ENCODE assay signal across 17 cellular contexts in the genomic region with DNA sequence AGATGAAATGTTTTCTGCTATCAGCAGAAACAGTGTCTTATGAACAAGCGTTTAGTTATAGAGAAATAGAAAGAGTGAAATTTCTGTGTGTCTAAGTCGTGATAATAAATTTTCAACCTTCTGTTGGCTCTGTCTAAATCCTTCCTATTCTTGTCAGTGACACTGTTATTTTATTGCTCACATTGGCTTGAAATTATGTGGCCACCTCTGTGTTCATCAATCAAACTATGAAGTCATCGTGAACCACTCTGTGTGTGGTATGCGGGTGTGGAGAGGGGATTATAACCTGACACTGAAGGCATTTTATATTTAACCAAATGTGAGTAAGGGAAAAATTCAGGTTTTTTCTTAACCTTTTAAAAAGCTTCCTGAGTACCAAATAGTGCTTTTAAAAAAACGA. TPM values are rescaled to one million over a fixed set of nuclear protein-coding genes. Genes with fewer than 3 reads are reported as not detected.
"Had no signal": no experiment of that assay in that cellular context is flagged by ENCODE, and none has a peak within 500 bp of the region (broad histone marks: within the 10 kb centered on the region; RNA-seq: fewer than 3 reads in every experiment).

No MANE protein-coding gene starts in this region.

- H3K27me3 ChIP-seq: heart left ventricle, sigmoid colon had no signal

- H3K4me3 Mint-ChIP-seq: activated CD4-positive, alpha-beta memory T cell treated with anti-CD3 and anti-CD28 coated beads for 36 hours; neural crest cell had no signal

- FAIRE-seq: frontal cortex, keratinocyte had no signal

- H3K4me3 ChIP-seq: heart left ventricle, sigmoid colon had no signal

- H3K4me1 ChIP-seq: sigmoid colon had no signal

- H3K27ac Mint-ChIP-seq: activated CD4-positive, alpha-beta memory T cell treated with anti-CD3 and anti-CD28 coated beads for 36 hours had no signal

- H3K4me1 Mint-ChIP-seq: neural crest cell had no signal

- ATAC-seq: heart left ventricle, left ventricle myocardium superior had no signal

- H3K27ac ChIP-seq: heart left ventricle, sigmoid colon had no signal

- H3K9me3 ChIP-seq: heart left ventricle, sigmoid colon had no signal

- H3K27me3 Mint-ChIP-seq: activated CD4-positive, alpha-beta memory T cell treated with anti-CD3 and anti-CD28 coated beads for 36 hours had no signal

- DNase-seq: activated CD4-positive, alpha-beta memory T cell treated with anti-CD3 and anti-CD28 coated beads for 36 hours; activated CD4-positive, CD25-positive, alpha-beta regulatory T cell treated with anti-CD3 and anti-CD28 coated beads, Interleukin-2, amount 50 U/mL, for 72 hours; central memory CD4-positive, alpha-beta T cell; cortex of kidney; effector CD8-positive, alpha-beta T cell; heart left ventricle; left ventricle myocardium superior; mesenchymal stem cell; sigmoid colon; stimulated activated CD4-positive, alpha-beta T cell treated with anti-CD3 and anti-CD28 coated beads, Interleukin-2, amount 100 ng/mL, for 24 hours; stimulated activated naive CD4-positive, alpha-beta T cell; T-helper 9 cell had no signal

- H3K36me3 ChIP-seq: heart left ventricle, sigmoid colon had no signal

RNA-seq across cellular contexts. Expression of gene AOAH, which starts 12.3 kb away (rescaled TPM):
- total RNA-seq: fibroblast of lung, neural crest cell, osteocyte had no signal
- polyA plus RNA-seq: fibroblast of lung had no signal
